In genomic region chr6:13485303-13485702, GRCh38 we compare ENCODE assay signal across 8 cellular contexts. TPM values are rescaled to one million over a fixed set of nuclear protein-coding genes. Genes with fewer than 3 reads are reported as not detected.
DNase-seq lines count a peak whose midpoint lies in the region; ATAC-seq and TF ChIP-seq lines count a peak whose summit lies in the region.

No MANE protein-coding gene starts in this region.

- DNase-seq in LNCaP clone FGC (ENCODE audit: low read depth) = no peak
- no peak for DNase-seq in dorsolateral prefrontal cortex
- DNase-seq in DMS153 (lab: John Stamatoyannopoulos, UW) = no peak

- peak overlapping the region in 6 of 11 experiments; percentile 29 to 56 (median 48); a peak in 8 of 22 replicates for H3K27ac ChIP-seq in BLaER1 treated with 17β-estradiol and CSF1 and Interleukin-3, amounts not matched to agents 10 nM and 100 nM
- H3K27ac ChIP-seq in dorsolateral prefrontal cortex = peak overlapping the region in 56 of 59 donors; percentile 28 to 97 (median 70)

- H3K4me1 Mint-ChIP-seq in nephron = peaks cover 9% of the 10 kb centered on the region

- intact Hi-C loops in dorsolateral prefrontal cortex (cut with DNase I) = loop anchor here (5.0 to 10.0 kb wide), 6 partner anchors 33 to 227 kb away; partner anchors contain the start of gene RANBP9 (in 1 of the 2)

- peak overlapping the region; percentile 71 to 88 (median 84) for H3K4me3 ChIP-seq in BLaER1 treated with 17β-estradiol and CSF1 and Interleukin-3, amounts not matched to agents 10 nM and 100 nM
- peak overlapping the region; percentile 58 for H3K4me3 ChIP-seq in LNCaP clone FGC (ENCODE audit: low read depth, low read length)
- H3K4me3 ChIP-seq in dorsolateral prefrontal cortex = peak overlapping the region; percentile 60 to 94 (median 84)

- no peaks in the 10 kb centered on the region for H3K9me3 Mint-ChIP-seq in nephron

- no peaks in the 10 kb centered on the region for H3K36me3 Mint-ChIP-seq in nephron (ENCODE audit: low read depth)

- H3K4me3 Mint-ChIP-seq in nephron = peak overlapping the region; percentile 86 to 89 (median 88)

- H3K4me1 ChIP-seq in BLaER1 treated with 17β-estradiol and CSF1 and Interleukin-3, amounts not matched to agents 10 nM and 100 nM = peaks cover 26 to 49% (median 33%) of the 10 kb centered on the region in 10 experiments

- H3K27ac Mint-ChIP-seq in nephron = no peak overlapping the region

- H3K27me3 ChIP-seq in BLaER1 treated with 17β-estradiol and CSF1 and Interleukin-3, amounts not matched to agents 10 nM and 100 nM = peaks cover 0 to 4% (median 0%) of the 10 kb centered on the region in 11 experiments; a peak in 1 of 22 replicates
- H3K27me3 ChIP-seq in dorsolateral prefrontal cortex = no peaks in the 10 kb centered on the region

- peak overlapping the region; percentile 93 to 99 (median 97) for H3K4me2 ChIP-seq in BLaER1 treated with 17β-estradiol and CSF1 and Interleukin-3, amounts not matched to agents 10 nM and 100 nM

- H3K36me3 ChIP-seq in BLaER1 treated with 17β-estradiol and CSF1 and Interleukin-3, amounts not matched to agents 10 nM and 100 nM = peaks cover 0 to 10% (median 0%) of the 10 kb centered on the region in 11 experiments; a peak in 4 of 22 replicates

- H3K9me3 ChIP-seq in BLaER1 treated with 17β-estradiol and CSF1 and Interleukin-3, amounts not matched to agents 10 nM and 100 nM (replicated peaks in 1 of 11) = no peaks in the 10 kb centered on the region

- H3K27me3 Mint-ChIP-seq in nephron (ENCODE audit: low read depth) = peaks cover 50% of the 10 kb centered on the region

- peaks cover 0 to 31% (median 0%) of the 10 kb centered on the region in 11 experiments; a peak in 8 of 22 replicates for H4K20me1 ChIP-seq in BLaER1 treated with 17β-estradiol and CSF1 and Interleukin-3, amounts not matched to agents 10 nM and 100 nM

- peak overlapping the region; percentile 34 to 90 (median 83); a peak in 19 of 22 replicates for H3K9ac ChIP-seq in BLaER1 treated with 17β-estradiol and CSF1 and Interleukin-3, amounts not matched to agents 10 nM and 100 nM

- no peak for TF ChIP-seq CTCF in LNCaP clone FGC (IDR thresholded peaks at IDR 0.05; ENCODE audit: control insufficient read depth, extremely low read depth, insufficient read depth)
- no peak for TF ChIP-seq CTCF in dorsolateral prefrontal cortex (IDR thresholded peaks at IDR 0.05 in 54 of 56, conservative IDR thresholded peaks at IDR 0.05 in 2 of 56; ENCODE audit: low read depth in 1 of 56, partially characterized antibody in 56 of 56)
- TF ChIP-seq CTCF in nephron (IDR thresholded peaks at IDR 0.05; ENCODE audit: unreplicated experiment in 3 of 3) = no peak

- no peak for ATAC-seq in GM19467 (IDR thresholded peaks at IDR 0.05; ENCODE audit: unreplicated experiment)
- no peak for ATAC-seq in HG03196 (IDR thresholded peaks at IDR 0.05; ENCODE audit: unreplicated experiment)
- no peak for ATAC-seq in GM21786 (IDR thresholded peaks at IDR 0.05; ENCODE audit: unreplicated experiment)

RNA-seq across cellular contexts. Expression of gene GFOD1, which starts 2.1 kb away (rescaled TPM):
- total RNA-seq in dorsolateral prefrontal cortex = 100 to 1,000 TPM in 61 of 120 experiments, 10 to 100 TPM in 59; 36.8 to 141 (median 101) TPM
